In the genomic region with DNA sequence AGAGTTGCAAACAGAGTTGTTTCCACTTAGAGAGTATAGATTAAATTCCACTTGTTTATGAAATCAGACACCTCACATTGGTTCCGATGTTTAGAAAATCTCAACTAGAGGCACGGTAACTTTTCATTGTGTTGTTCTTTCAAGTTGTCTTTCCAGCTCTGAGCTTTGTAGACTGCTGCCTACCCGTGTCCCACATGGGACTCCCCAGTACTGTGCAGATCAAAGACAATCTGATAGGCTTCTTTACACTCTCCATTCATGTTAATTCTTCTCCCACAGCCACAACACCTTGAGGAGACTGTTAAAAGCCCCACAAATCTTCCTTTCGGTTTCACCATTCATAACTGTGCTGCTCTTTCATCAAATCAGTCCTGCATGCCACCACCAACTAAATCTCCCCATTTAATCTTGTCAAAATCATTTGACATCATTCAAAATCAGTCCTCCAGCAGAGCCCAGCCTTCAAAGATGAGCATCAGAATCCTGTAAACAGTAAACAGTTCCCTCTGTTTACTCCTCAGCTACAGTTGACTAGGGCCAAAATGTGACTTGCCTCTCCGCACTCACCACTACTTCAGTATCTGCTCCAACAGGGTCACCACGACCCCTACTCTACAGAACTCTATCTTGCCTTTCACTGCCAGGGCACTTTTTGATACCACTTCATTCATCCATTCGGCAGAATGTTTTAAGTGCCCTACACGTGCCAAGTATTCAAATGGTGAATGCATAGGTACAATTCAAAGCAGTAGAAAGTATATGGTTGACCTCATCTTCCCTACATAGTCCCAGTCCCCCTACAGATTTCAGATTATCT, we compare ENCODE assay signal across 8 cellular contexts. TPM values are rescaled to one million over a fixed set of nuclear protein-coding genes. Genes with fewer than 3 reads are reported as not detected.
DNase-seq lines count a peak whose midpoint lies in the region; ATAC-seq, FAIRE-seq and TF ChIP-seq lines count a peak whose summit lies in the region.

No MANE protein-coding gene starts in this region.

- no peak overlapping the region for H2AFZ ChIP-seq in astrocyte (ENCODE audit: low read depth, low read length)

- H3K4me2 ChIP-seq in astrocyte (ENCODE audit: low read length): peak overlapping the region; percentile 91

- peak overlapping the region; percentile 98 for H3K27ac ChIP-seq in astrocyte (ENCODE audit: low read depth, low read length)

- H3K9ac ChIP-seq in astrocyte (ENCODE audit: low read length): peak overlapping the region; percentile 99

- H3K79me2 ChIP-seq in astrocyte (ENCODE audit: insufficient read depth, low read length): peaks cover 100% of the 10 kb centered on the region

- DNase-seq in astrocyte (ENCODE audit: low read depth) (no peak), progenitor cell of endocrine pancreas (ENCODE audit: low spot score, unreplicated experiment) (no peak), mucosa of descending colon (no peak), NCI-H2171 treated with DMSO at 0.1 percent for 48 hours (lab: John Stamatoyannopoulos, UW) (no peak), NCI-H1417 treated with DMSO at 0.1 percent for 48 hours (lab: John Stamatoyannopoulos, UW) (no peak)

- peaks cover 2% of the 10 kb centered on the region for H3K36me3 Mint-ChIP-seq in astrocyte (ENCODE audit: low read depth, unreplicated experiment)
- H3K36me3 Mint-ChIP-seq in progenitor cell of endocrine pancreas (ENCODE audit: insufficient read depth): peaks cover 19% of the 10 kb centered on the region

- H3K27ac Mint-ChIP-seq in astrocyte (ENCODE audit: unreplicated experiment) (peak overlapping the region; percentile 70), progenitor cell of endocrine pancreas (peak overlapping the region; percentile 5)

- peaks cover 48% of the 10 kb centered on the region for H3K36me3 ChIP-seq in astrocyte (ENCODE audit: insufficient read depth, low read length)
- H3K36me3 ChIP-seq in mucosa of descending colon (ENCODE audit: low read depth): no peaks in the 10 kb centered on the region

- no peaks in the 10 kb centered on the region for H3K9me3 ChIP-seq in astrocyte (ENCODE audit: insufficient read depth, low read depth, low read length)
- H3K9me3 ChIP-seq in mucosa of descending colon: no peaks in the 10 kb centered on the region

- H3K4me3 Mint-ChIP-seq in astrocyte (ENCODE audit: unreplicated experiment) (peak overlapping the region; percentile 76), progenitor cell of endocrine pancreas (ENCODE audit: low read depth) (no peak overlapping the region)

- no peaks in the 10 kb centered on the region for H3K9me3 Mint-ChIP-seq in astrocyte (ENCODE audit: unreplicated experiment)
- H3K9me3 Mint-ChIP-seq in progenitor cell of endocrine pancreas (ENCODE audit: low read depth): peaks cover 5% of the 10 kb centered on the region

- H3K4me1 ChIP-seq in astrocyte (ENCODE audit: insufficient read depth, low read length) (peaks cover 67% of the 10 kb centered on the region), mucosa of descending colon (ENCODE audit: low read depth) (peaks cover 54% of the 10 kb centered on the region)

- intact Hi-C loops in mucosa of descending colon (cut with DNase I, micrococcal nuclease): no loop called here

- no peaks in the 10 kb centered on the region for H3K27me3 ChIP-seq in astrocyte (ENCODE audit: insufficient read depth, low read length)

- H4K20me1 ChIP-seq in astrocyte (ENCODE audit: insufficient read depth, low read length): peaks cover 93% of the 10 kb centered on the region

- ATAC-seq in GM19395 (IDR thresholded peaks at IDR 0.05; ENCODE audit: unreplicated experiment) (peak; percentile 73), HG03354 (IDR thresholded peaks at IDR 0.05; ENCODE audit: poor library complexity, severe bottlenecking, unreplicated experiment) (peak; percentile 62), HG03135 (IDR thresholded peaks at IDR 0.05; ENCODE audit: unreplicated experiment) (no peak), mucosa of descending colon (no peak)

- H3K4me3 ChIP-seq in astrocyte (ENCODE audit: insufficient read depth, low read depth, low read length) (peak overlapping the region; percentile 97), mucosa of descending colon (no peak overlapping the region)

- H3K27me3 Mint-ChIP-seq in astrocyte (ENCODE audit: low read depth, unreplicated experiment): no peaks in the 10 kb centered on the region
- no peaks in the 10 kb centered on the region for H3K27me3 Mint-ChIP-seq in progenitor cell of endocrine pancreas

- H3K4me1 Mint-ChIP-seq in astrocyte (ENCODE audit: low read depth, unreplicated experiment): peaks cover 62% of the 10 kb centered on the region
- H3K4me1 Mint-ChIP-seq in progenitor cell of endocrine pancreas (ENCODE audit: low read depth): peaks cover 55% of the 10 kb centered on the region

- no peak for TF ChIP-seq CTCF in astrocyte (IDR thresholded peaks at IDR 0.05; ENCODE audit: insufficient read depth, low read depth, low read length)
- TF ChIP-seq CTCF in progenitor cell of endocrine pancreas (IDR thresholded peaks at IDR 0.05; ENCODE audit: unreplicated experiment): no peak
- no peak for TF ChIP-seq CTCF in mucosa of descending colon (IDR thresholded peaks at IDR 0.05)

- no peak for FAIRE-seq in astrocyte (lab: Jason Lieb, UNC)

RNA-seq across cellular contexts. Expression of a gene that starts 8.3 kb away (rescaled TPM):
- total RNA-seq in astrocyte (2,269 and 2,599 TPM in 2 replicates), progenitor cell of endocrine pancreas (311 and 366 TPM in 2 replicates), mucosa of descending colon (100 to 1,000 TPM; 376 to 796 (median 757) TPM)

Comparison
In these comparisons a context has a peak if more than half of its experiments do, and no peak if none do; other contexts are left out.
1. ATAC-seq: peak in GM19395 (single experiment) and HG03354 (single experiment); none in HG03135 (single experiment) and mucosa of descending colon (single experiment).